10 cellular contexts compared by ENCODE assay signal in the genomic region with DNA sequence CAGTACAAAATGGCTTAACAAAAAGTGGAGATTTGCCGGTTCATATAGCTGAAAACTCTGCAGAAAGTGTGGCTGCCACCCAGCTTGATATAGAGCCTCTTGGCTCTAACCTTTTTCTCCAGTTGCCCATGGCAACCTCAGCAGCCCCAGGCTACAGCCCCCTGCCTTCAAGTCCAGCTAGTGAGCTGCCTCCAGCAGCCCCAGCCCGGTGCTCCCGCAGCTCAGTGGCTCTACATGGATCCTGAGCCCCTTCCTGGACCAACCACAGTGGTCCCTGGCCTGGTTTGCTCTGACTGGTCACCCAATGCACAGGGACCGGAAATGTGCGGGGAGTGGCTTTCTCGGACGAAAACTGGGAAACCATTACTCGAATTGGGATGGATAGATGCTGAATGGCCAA. TPM values are rescaled to one million over a fixed set of nuclear protein-coding genes. Genes with fewer than 3 reads are reported as not detected.
A peak's percentile ranks its signal among the peaks of the same experiment; 100 is the strongest.
DNase-seq lines count a peak whose midpoint lies in the region; ATAC-seq, FAIRE-seq and TF ChIP-seq lines count a peak whose summit lies in the region.
"Had no signal": no experiment of that assay in that cellular context is flagged by ENCODE, and none has a peak within 500 bp of the region (broad histone marks: within the 10 kb centered on the region; RNA-seq: fewer than 3 reads in every experiment).

No MANE protein-coding gene starts in this region.

- no peak overlapping the region for H3K9ac ChIP-seq in K562 (ENCODE audit: insufficient read depth in 1 of 2, low read depth in 2 of 2, low read length in 2 of 2)

- no peak overlapping the region for H3K4me2 ChIP-seq in K562 (ENCODE audit: insufficient read depth, low read length)

- DNase-seq in NCI-H1417 (lab: John Stamatoyannopoulos, UW) (peak in 2 of 3 experiments; percentile 11 to 25), NCI-H1417 treated with DMSO at 0.1 percent for 48 hours (lab: John Stamatoyannopoulos, UW) (no peak), NCI-H2227 treated with DMSO at 0.1 percent for 48 hours (lab: John Stamatoyannopoulos, UW) (peak; percentile 8), K562 (ENCODE audit: extremely low read depth in 1 of 4, low spot score in 3 of 4) (no peak), A172 (ENCODE audit: low spot score) (no peak), NCI-H1105 (lab: John Stamatoyannopoulos, UW) (no peak)
- no peak for DNase-seq in natural killer cell treated with Interleukin-12 subunit alpha and Interleukin-12 subunit beta and Interleukin-15 and Interleukin-18, amount 100 ng/mL, for 72 hours (ENCODE audit: low spot score)
- no peak for DNase-seq in stimulated activated CD4-positive, alpha-beta T cell treated with anti-CD3 and anti-CD28 coated beads, Interleukin-2, amount 100 ng/mL, for 24 hours
- DNase-seq: hippocampal formation, NCI-H1694 treated with DMSO at 0.1 percent for 48 hours had no signal

- H3K9me1 ChIP-seq in K562 (ENCODE audit: control insufficient read depth, insufficient read depth, low read length), result no peaks in the 10 kb centered on the region

- H3K9me3 Mint-ChIP-seq in natural killer cell treated with Interleukin-12 subunit alpha and Interleukin-12 subunit beta and Interleukin-15 and Interleukin-18, amount 100 ng/mL, for 72 hours, result no peaks in the 10 kb centered on the region

- H3K27me3 ChIP-seq in K562 (ENCODE audit: control insufficient read depth in 2 of 2, insufficient read depth in 2 of 2, low read length in 2 of 2), result peaks cover 20 to 27% of the 10 kb centered on the region in 2 experiments

- TF ChIP-seq EP300 in K562 (IDR thresholded peaks at IDR 0.05; ENCODE audit: low read length), result no peak

- no peak overlapping the region for H2AFZ ChIP-seq in K562 (ENCODE audit: low read depth, low read length)

- no TSS peak for BruUV-seq in K562 (replicated peaks; lab: Mats Ljungman, UMichigan)

- no peak for TF ChIP-seq POLR2A in K562 (conservative IDR thresholded peaks at IDR 0.05)

- no peaks in the 10 kb centered on the region for H3K79me2 ChIP-seq in K562 (ENCODE audit: control insufficient read depth, insufficient read depth, low read length)

- no peak overlapping the region for H3K27ac ChIP-seq in K562 (ENCODE audit: extremely low read depth, low read depth, low read length)

- intact Hi-C loops in K562 (cut with micrococcal nuclease), result no loop called here

- WGBS in K562 (ENCODE audit: insufficient coverage, low coverage, missing lambda C conversion rate), result 9% methylated on average over 8 of the region's 8 CpGs

- no peak for TF ChIP-seq RAD21 in K562 (CRISPR knock-in tag; conservative IDR thresholded peaks at IDR 0.05 in 1 of 2, IDR thresholded peaks at IDR 0.05 in 1 of 2)

- TF ChIP-seq CTCF in K562 (IDR thresholded peaks at IDR 0.05 in 2 of 3, conservative IDR thresholded peaks at IDR 0.05 in 1 of 3; ENCODE audit: insufficient read depth in 2 of 3, low read depth in 1 of 3, low read length in 3 of 3), result no peak

- peak overlapping the region; percentile 78 to 94 for H3K27ac Mint-ChIP-seq in natural killer cell treated with Interleukin-12 subunit alpha and Interleukin-12 subunit beta and Interleukin-15 and Interleukin-18, amount 100 ng/mL, for 72 hours

- H3K27me3 Mint-ChIP-seq in natural killer cell treated with Interleukin-12 subunit alpha and Interleukin-12 subunit beta and Interleukin-15 and Interleukin-18, amount 100 ng/mL, for 72 hours, result peaks cover 17 to 29% of the 10 kb centered on the region in 2 donors

- H3K9me3 ChIP-seq in K562 (replicated peaks; ENCODE audit: control insufficient read depth, insufficient read depth, low read depth, low read length), result no peaks in the 10 kb centered on the region

- ATAC-seq in K562, result peak; percentile 26; the same call in 2 of the 3 replicates
- no peak for ATAC-seq in natural killer cell treated with Interleukin-12 subunit alpha and Interleukin-12 subunit beta and Interleukin-15 and Interleukin-18, amount 100 ng/mL, for 72 hours

- no peak for FAIRE-seq in K562 (lab: Jason Lieb, UNC)

- POLR2A ChIA-PET in K562 (lab: Yijun Ruan, JAX), result interaction anchor here (2.4 kb wide), 1 partner anchor 13 kb away, joined by 9 read pairs; the partner anchor contains the start of gene ATF3

- peaks cover 16 to 19% of the 10 kb centered on the region in 2 donors for H3K4me1 Mint-ChIP-seq in natural killer cell treated with Interleukin-12 subunit alpha and Interleukin-12 subunit beta and Interleukin-15 and Interleukin-18, amount 100 ng/mL, for 72 hours (ENCODE audit: low read depth in 2 of 2)

- CTCF ChIA-PET in K562 (lab: Yijun Ruan, JAX; ENCODE audit: low intra/inter-chr PET ratio), result no interaction called here

- H3K4me1 ChIP-seq in K562 (replicated peaks in 1 of 2; ENCODE audit: control insufficient read depth in 2 of 2, insufficient read depth in 2 of 2, low read length in 2 of 2), result peaks cover 0 to 9% of the 10 kb centered on the region in 2 experiments; a peak in 3 of 5 replicates

- no peaks in the 10 kb centered on the region for H4K20me1 ChIP-seq in K562 (replicated peaks; ENCODE audit: control insufficient read depth, insufficient read depth, low read length)

- no peaks in the 10 kb centered on the region for H3K36me3 ChIP-seq in K562 (ENCODE audit: control insufficient read depth, insufficient read depth, low read length)

- no peaks in the 10 kb centered on the region for H3K36me3 Mint-ChIP-seq in natural killer cell treated with Interleukin-12 subunit alpha and Interleukin-12 subunit beta and Interleukin-15 and Interleukin-18, amount 100 ng/mL, for 72 hours

- H3K4me3 Mint-ChIP-seq in natural killer cell treated with Interleukin-12 subunit alpha and Interleukin-12 subunit beta and Interleukin-15 and Interleukin-18, amount 100 ng/mL, for 72 hours, result peak overlapping the region; percentile 57

- no peak overlapping the region for H3K4me3 ChIP-seq in K562

- in situ Hi-C loops in K562 (cut with MboI), result loop anchor here (5.0 kb wide), 1 partner anchor 118 kb away; no protein-coding TSS in a partner anchor

TF ChIP-seq in K562, 482 proteins besides CTCF, POLR2A, EP300 and RAD21 (continues in another document):
- TF ChIP-seq ZBTB5 (IDR thresholded peaks at IDR 0.05) (no peak), TCFL5 (CRISPR knock-in tag; conservative IDR thresholded peaks at IDR 0.05) (no peak), PBX2 (CRISPR knock-in tag; IDR thresholded peaks at IDR 0.05; ENCODE audit: low read depth) (no peak), PBX2 (tag; conservative IDR thresholded peaks at IDR 0.05; ENCODE audit: low read depth) (no peak), TBP (optimal IDR thresholded peaks at IDR 0.05; ENCODE audit: low read depth, low read length) (peak; percentile 2)

RNA-seq across cellular contexts. Expression of gene ATF3, which starts 13.3 kb away (rescaled TPM):
- total RNA-seq in K562 (2011; cell fraction: chromatin; rRNA removed; ENCODE audit: low replicate concordance), result 31.4 and 31.5 TPM in 2 replicates
- total RNA-seq in K562 (2011; cell fraction: nucleolus; rRNA removed), result 21.5 and 24.3 TPM in 2 replicates
- total RNA-seq in K562 (2011; cell fraction: nucleoplasm; rRNA removed), result 32.1 and 39.3 TPM in 2 replicates
- total RNA-seq in K562 (2014; rRNA removed) (17.2 and 19.8 TPM in 2 replicates), K562 (2014; rRNA removed; fragmentation: Illumina TruSeq; extraction: Trizol) (25.9 and 32.7 TPM in 2 replicates), K562 (2015; rRNA removed; fragmentation: Illumina TruSeq; extraction: Trizol) (2.9 and 3.5 TPM in 2 replicates), K562 (2021) (21.8 and 27.6 TPM in 2 replicates)
- polyA plus RNA-seq in K562 (2011; rRNA removed) (12.0 and 13.2 TPM in 2 replicates), K562 (2014; fragmentation: Illumina TruSeq; extraction: Trizol) (27.6 and 32.0 TPM in 2 replicates), K562 (2014; fragmentation: Nextera tagmentation; extraction: Ambion mirVana) (1 to 10 TPM; 6.1 to 6.8 TPM), K562 (2014; rRNA removed) (26.2 and 28.2 TPM in 2 replicates)
- 5.6 and 9.8 TPM in 2 replicates for polyA plus RNA-seq in K562 (2011; cell fraction: cytosol; rRNA removed)
- 15.2 and 16.0 TPM in 2 replicates for polyA plus RNA-seq in K562 (2011; cell fraction: nucleus; rRNA removed)
- polyA plus RNA-seq in K562 (2012), result 10.8 and 39.2 TPM in 2 replicates
- polyA minus RNA-seq in K562 (2011; rRNA and poly(A)+ RNA removed), result 12.2 and 14.3 TPM in 2 replicates
- polyA minus RNA-seq in K562 (2011; cell fraction: cytosol; rRNA and poly(A)+ RNA removed), result 4.9 and 7.1 TPM in 2 replicates
- 14.4 and 22.3 TPM in 2 replicates for polyA minus RNA-seq in K562 (2011; cell fraction: nucleus; rRNA and poly(A)+ RNA removed)
- 10 to 100 TPM; 15.4 to 16.9 TPM for total RNA-seq in natural killer cell treated with Interleukin-12 subunit alpha and Interleukin-12 subunit beta and Interleukin-15 and Interleukin-18, amount 100 ng/mL, for 72 hours
- total RNA-seq in A172 (2014; rRNA removed; shearing (Covaris generic)), result 0.86 and 1.0 TPM in 2 replicates

Comparison
In these comparisons a context has a peak if more than half of its experiments do, and no peak if none do; other contexts are left out.
1. DNase-seq: peak in NCI-H1417 (2 of 3) and NCI-H2227 treated with DMSO at 0.1 percent for 48 hours (single experiment); none in NCI-H1417 treated with DMSO at 0.1 percent for 48 hours (single experiment), K562 (0 of 4), natural killer cell treated with Interleukin-12 subunit alpha and Interleukin-12 subunit beta and Interleukin-15 and Interleukin-18, amount 100 ng/mL, for 72 hours (single experiment), A172 (single experiment), NCI-H1105 (single experiment) and stimulated activated CD4-positive, alpha-beta T cell treated with anti-CD3 and anti-CD28 coated beads, Interleukin-2, amount 100 ng/mL, for 24 hours (0 of 2).